Comparison of ENCODE assay signal across 9 cellular contexts in the genomic region with DNA sequence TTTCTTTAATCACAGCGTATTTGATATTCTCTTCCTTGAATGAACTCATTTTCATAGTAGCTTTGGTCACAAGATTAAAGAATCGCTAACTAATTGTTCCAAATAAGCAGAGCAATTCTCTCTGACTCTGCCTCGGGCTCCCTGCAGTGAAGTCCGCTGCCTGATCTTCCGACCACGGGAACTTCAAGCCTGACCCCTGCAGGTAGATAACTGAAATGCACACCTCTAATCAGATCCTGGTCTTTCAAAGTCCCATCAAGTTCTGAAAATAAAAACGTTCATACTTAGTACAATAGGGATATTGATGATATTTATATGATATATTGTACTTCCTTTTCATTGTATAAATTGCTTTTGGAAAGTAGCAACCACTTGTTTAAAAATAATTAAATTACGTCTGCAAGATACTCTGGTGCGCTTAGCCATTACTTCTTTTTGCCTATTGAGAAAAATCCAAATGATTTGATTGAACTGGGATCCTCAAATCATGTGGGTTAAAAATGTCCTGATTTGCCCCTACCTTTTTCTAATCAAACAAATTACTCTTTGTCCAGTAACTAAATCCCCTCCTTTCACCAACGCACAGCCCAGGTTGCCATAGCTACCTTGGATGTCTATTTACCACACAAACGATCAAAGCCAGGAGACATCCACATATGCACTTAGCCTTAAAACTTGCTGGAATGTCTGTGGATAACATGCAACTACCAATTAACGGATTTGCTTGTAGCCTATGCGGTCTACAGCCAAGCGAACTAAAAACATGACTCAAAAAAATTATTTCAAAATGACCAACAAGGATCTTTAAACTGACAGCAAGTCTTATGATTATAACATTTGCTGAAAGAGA. TPM values are rescaled to one million over a fixed set of nuclear protein-coding genes. Genes with fewer than 3 reads are reported as not detected.
DNase-seq lines count a peak whose midpoint lies in the region; ATAC-seq and TF ChIP-seq lines count a peak whose summit lies in the region.
"Had no signal": no experiment of that assay in that cellular context is flagged by ENCODE, and none has a peak within 500 bp of the region (broad histone marks: within the 10 kb centered on the region; RNA-seq: fewer than 3 reads in every experiment).

No MANE protein-coding gene starts in this region.

- H3K9me3 Mint-ChIP-seq in CD14-positive monocyte: peaks cover 0 to 7% (median 2%) of the 10 kb centered on the region in 7 donors
- no peaks in the 10 kb centered on the region for H3K9me3 Mint-ChIP-seq in stimulated activated memory B cell treated with anti-CD40 and anti-IgM and Interleukin-4, amounts not matched to agents 10 μg/mL and 1 μg/mL and 100 μg/mL, for 72 hours

- H3K4me3 Mint-ChIP-seq in CD14-positive monocyte: no peak overlapping the region
- no peak overlapping the region for H3K4me3 Mint-ChIP-seq in stimulated activated memory B cell treated with anti-CD40 and anti-IgM and Interleukin-4, amounts not matched to agents 10 μg/mL and 1 μg/mL and 100 μg/mL, for 72 hours
- H3K4me3 Mint-ChIP-seq: naive thymus-derived CD8-positive, alpha-beta T cell had no signal

- H3K4me3 ChIP-seq in HUES64 (ENCODE audit: low read length): peak overlapping the region; percentile 77
- peak overlapping the region in 1 of 4 donors; percentile 11 for H3K4me3 ChIP-seq in esophagus squamous epithelium
- H3K4me3 ChIP-seq in neural cell (ENCODE audit: low read length): peak overlapping the region; percentile 76

- H2AFZ ChIP-seq in neural cell (ENCODE audit: low read depth, low read length): no peak overlapping the region

- ATAC-seq in GM19035 (IDR thresholded peaks at IDR 0.05; ENCODE audit: unreplicated experiment) (peak; percentile 78), HG02588 (IDR thresholded peaks at IDR 0.05; ENCODE audit: unreplicated experiment) (no peak)
- ATAC-seq in stimulated activated memory B cell treated with anti-CD40 and anti-IgM and Interleukin-4, amounts not matched to agents 10 μg/mL and 1 μg/mL and 100 μg/mL, for 72 hours: no peak
- ATAC-seq: naive thymus-derived CD8-positive, alpha-beta T cell had no signal

- H3K4me1 ChIP-seq in HUES64 (ENCODE audit: insufficient read depth, low read length): peaks cover 71% of the 10 kb centered on the region
- peaks cover 0 to 69% (median 2%) of the 10 kb centered on the region in 3 donors for H3K4me1 ChIP-seq in esophagus squamous epithelium

- H3K4me2 ChIP-seq in neural cell (ENCODE audit: low read length): peak overlapping the region; percentile 60

- H3K79me2 ChIP-seq in neural cell (replicated peaks; ENCODE audit: insufficient read depth, low read length): peaks cover 56% of the 10 kb centered on the region

- H4K20me1 ChIP-seq in neural cell (ENCODE audit: insufficient read depth): no peaks in the 10 kb centered on the region

- peaks cover 19% of the 10 kb centered on the region for H3K4me1 Mint-ChIP-seq in CD14-positive monocyte
- H3K4me1 Mint-ChIP-seq in stimulated activated memory B cell treated with anti-CD40 and anti-IgM and Interleukin-4, amounts not matched to agents 10 μg/mL and 1 μg/mL and 100 μg/mL, for 72 hours: peaks cover 24% of the 10 kb centered on the region

- intact Hi-C loops in CD14-positive monocyte (cut with micrococcal nuclease) (loop anchor here in 1 of 2 donors (10.0 kb wide), 1 partner anchor 431 kb away; no protein-coding TSS in a partner anchor), esophagus squamous epithelium (cut with DNase I) (no loop called here)

- TF ChIP-seq RAD21 in neural cell (conservative IDR thresholded peaks at IDR 0.05): peak; percentile 74

- DNase-seq in CD14-positive monocyte (ENCODE audit: low spot score) (no peak), RKO (ENCODE audit: low spot score) (peak; percentile 65), esophagus squamous epithelium (lab: John Stamatoyannopoulos, UW) (no peak)

- WGBS in HUES64: 29% methylated on average over 12 of the region's 14 CpGs
- WGBS in esophagus squamous epithelium, 2 donors: 23 to 27% methylated on average over 12 to 14 of the region's 14 CpGs

- H3K27me3 ChIP-seq in HUES64 (ENCODE audit: insufficient read depth, low read length): no peaks in the 10 kb centered on the region
- H3K27me3 ChIP-seq in esophagus squamous epithelium: no peaks in the 10 kb centered on the region
- no peaks in the 10 kb centered on the region for H3K27me3 ChIP-seq in neural cell (ENCODE audit: insufficient read depth, low read depth, low read length)

- peak; percentile 36 for TF ChIP-seq CTCF in CD14-positive monocyte (IDR thresholded peaks at IDR 0.05)
- peak in 5 of 6 experiments; percentile 58 to 69 (median 64) for TF ChIP-seq CTCF in esophagus squamous epithelium (IDR thresholded peaks at IDR 0.05)
- TF ChIP-seq CTCF in neural cell (IDR thresholded peaks at IDR 0.05; ENCODE audit: poor library complexity, severe bottlenecking): peak; percentile 73

- H3K36me3 Mint-ChIP-seq in CD14-positive monocyte: peaks cover 0 to 5% of the 10 kb centered on the region in 2 donors
- no peaks in the 10 kb centered on the region for H3K36me3 Mint-ChIP-seq in stimulated activated memory B cell treated with anti-CD40 and anti-IgM and Interleukin-4, amounts not matched to agents 10 μg/mL and 1 μg/mL and 100 μg/mL, for 72 hours

- TF ChIP-seq POLR2A in esophagus squamous epithelium (IDR thresholded peaks at IDR 0.05): no peak

- H3K27me3 Mint-ChIP-seq in CD14-positive monocyte (ENCODE audit: low read depth in 3 of 3): peaks cover 34 to 39% (median 39%) of the 10 kb centered on the region in 3 donors
- peaks cover 30% of the 10 kb centered on the region for H3K27me3 Mint-ChIP-seq in stimulated activated memory B cell treated with anti-CD40 and anti-IgM and Interleukin-4, amounts not matched to agents 10 μg/mL and 1 μg/mL and 100 μg/mL, for 72 hours

- H3K9me3 ChIP-seq in HUES64 (ENCODE audit: insufficient read depth, low read depth, low read length): no peaks in the 10 kb centered on the region
- no peaks in the 10 kb centered on the region for H3K9me3 ChIP-seq in esophagus squamous epithelium
- H3K9me3 ChIP-seq in neural cell (ENCODE audit: low read length): no peaks in the 10 kb centered on the region

- H3K36me3 ChIP-seq in HUES64 (ENCODE audit: insufficient read depth, low read length): no peaks in the 10 kb centered on the region
- no peaks in the 10 kb centered on the region for H3K36me3 ChIP-seq in esophagus squamous epithelium
- no peaks in the 10 kb centered on the region for H3K36me3 ChIP-seq in neural cell (ENCODE audit: insufficient read depth, low read length)

- H3K9ac ChIP-seq in HUES64 (ENCODE audit: low read depth, low read length) (peak overlapping the region; percentile 49; the same call in 1 of the 2 replicates), neural cell (ENCODE audit: low read length) (peak overlapping the region; percentile 34)

- H3K27ac ChIP-seq in HUES64 (ENCODE audit: low read depth, low read length): peak overlapping the region; percentile 68; the same call in 1 of the 2 replicates
- H3K27ac ChIP-seq in esophagus squamous epithelium: peak overlapping the region in 3 of 4 donors; percentile 5 to 85 (median 21)
- peak overlapping the region; percentile 8 for H3K27ac ChIP-seq in neural cell (ENCODE audit: low read length)

- no peak for TF ChIP-seq EP300 in neural cell (conservative IDR thresholded peaks at IDR 0.05; ENCODE audit: poor library complexity, severe bottlenecking)

- no peak overlapping the region for H3K27ac Mint-ChIP-seq in CD14-positive monocyte
- H3K27ac Mint-ChIP-seq in stimulated activated memory B cell treated with anti-CD40 and anti-IgM and Interleukin-4, amounts not matched to agents 10 μg/mL and 1 μg/mL and 100 μg/mL, for 72 hours: no peak overlapping the region
- H3K27ac Mint-ChIP-seq: naive thymus-derived CD8-positive, alpha-beta T cell had no signal

- no peaks in the 10 kb centered on the region for H3F3A ChIP-seq in neural cell (ENCODE audit: insufficient read depth, low read length, poor library complexity, severe bottlenecking)

- H3K9me2 ChIP-seq in neural cell (ENCODE audit: insufficient read depth, low read length): no peaks in the 10 kb centered on the region

TF ChIP-seq in neural cell, 6 proteins besides CTCF, POLR2A, EP300 and RAD21:
- TF ChIP-seq, protein P1, sequence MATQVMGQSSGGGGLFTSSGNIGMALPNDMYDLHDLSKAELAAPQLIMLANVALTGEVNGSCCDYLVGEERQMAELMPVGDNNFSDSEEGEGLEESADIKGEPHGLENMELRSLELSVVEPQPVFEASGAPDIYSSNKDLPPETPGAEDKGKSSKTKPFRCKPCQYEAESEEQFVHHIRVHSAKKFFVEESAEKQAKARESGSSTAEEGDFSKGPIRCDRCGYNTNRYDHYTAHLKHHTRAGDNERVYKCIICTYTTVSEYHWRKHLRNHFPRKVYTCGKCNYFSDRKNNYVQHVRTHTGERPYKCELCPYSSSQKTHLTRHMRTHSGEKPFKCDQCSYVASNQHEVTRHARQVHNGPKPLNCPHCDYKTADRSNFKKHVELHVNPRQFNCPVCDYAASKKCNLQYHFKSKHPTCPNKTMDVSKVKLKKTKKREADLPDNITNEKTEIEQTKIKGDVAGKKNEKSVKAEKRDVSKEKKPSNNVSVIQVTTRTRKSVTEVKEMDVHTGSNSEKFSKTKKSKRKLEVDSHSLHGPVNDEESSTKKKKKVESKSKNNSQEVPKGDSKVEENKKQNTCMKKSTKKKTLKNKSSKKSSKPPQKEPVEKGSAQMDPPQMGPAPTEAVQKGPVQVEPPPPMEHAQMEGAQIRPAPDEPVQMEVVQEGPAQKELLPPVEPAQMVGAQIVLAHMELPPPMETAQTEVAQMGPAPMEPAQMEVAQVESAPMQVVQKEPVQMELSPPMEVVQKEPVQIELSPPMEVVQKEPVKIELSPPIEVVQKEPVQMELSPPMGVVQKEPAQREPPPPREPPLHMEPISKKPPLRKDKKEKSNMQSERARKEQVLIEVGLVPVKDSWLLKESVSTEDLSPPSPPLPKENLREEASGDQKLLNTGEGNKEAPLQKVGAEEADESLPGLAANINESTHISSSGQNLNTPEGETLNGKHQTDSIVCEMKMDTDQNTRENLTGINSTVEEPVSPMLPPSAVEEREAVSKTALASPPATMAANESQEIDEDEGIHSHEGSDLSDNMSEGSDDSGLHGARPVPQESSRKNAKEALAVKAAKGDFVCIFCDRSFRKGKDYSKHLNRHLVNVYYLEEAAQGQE (IDR thresholded peaks at IDR 0.05; ENCODE audit: borderline replicate concordance): no peak
- TF ChIP-seq EZH2 (IDR thresholded peaks at IDR 0.05; ENCODE audit: borderline replicate concordance, insufficient read depth, low read length, poor library complexity, severe bottlenecking) (no peak), MXI1 (conservative IDR thresholded peaks at IDR 0.05; ENCODE audit: poor library complexity, severe bottlenecking) (no peak), POLR2AphosphoS5 (IDR thresholded peaks at IDR 0.05) (no peak), SMC3 (conservative IDR thresholded peaks at IDR 0.05; ENCODE audit: poor library complexity) (peak; percentile 74)
TF ChIP-seq in neural cell: peak in this region for 1.

RNA-seq across cellular contexts. Expression of a gene that starts 4.2 kb away (rescaled TPM):
- under 1 TPM in 1 of 2 donors, not detected in 1; 0.10 TPM for polyA plus RNA-seq in CD14-positive monocyte
- polyA plus RNA-seq in HUES64 (2013, experiment 1 of 2): 24.4 TPM
- 27.3 TPM for polyA plus RNA-seq in HUES64 (2013, experiment 2 of 2)
- 10 to 100 TPM in 3 of 4 donors, 1 to 10 TPM in 1; 9.9 to 18.5 (median 14.7) TPM for total RNA-seq in esophagus squamous epithelium
- polyA plus RNA-seq in neural cell: 16.6 and 17.6 TPM in 2 replicates
- 51.1 and 58.7 TPM in 2 replicates for polyA minus RNA-seq in neural cell
- polyA plus RNA-seq: naive thymus-derived CD8-positive, alpha-beta T cell had no signal

Comparison
In these comparisons a context has a peak if more than half of its experiments do, and no peak if none do; other contexts are left out.
1. H3K27ac ChIP-seq: peak in every context shown above with its lines; median percentile 68 in HUES64; 21 in esophagus squamous epithelium; 8 in neural cell.
2. RNA of a gene that starts 4.2 kb away (polyA plus RNA-seq): 16.6 to 17.6 TPM in neural cell; 0.10 TPM in CD14-positive monocyte; every median in the first group is over 10 times any median in the second.
3. Peak in every context shown above with its lines, with median percentiles within 50 percentile points of each other: CTCF ChIP-seq.